23 cellular contexts compared by ENCODE assay signal in the genomic region with DNA sequence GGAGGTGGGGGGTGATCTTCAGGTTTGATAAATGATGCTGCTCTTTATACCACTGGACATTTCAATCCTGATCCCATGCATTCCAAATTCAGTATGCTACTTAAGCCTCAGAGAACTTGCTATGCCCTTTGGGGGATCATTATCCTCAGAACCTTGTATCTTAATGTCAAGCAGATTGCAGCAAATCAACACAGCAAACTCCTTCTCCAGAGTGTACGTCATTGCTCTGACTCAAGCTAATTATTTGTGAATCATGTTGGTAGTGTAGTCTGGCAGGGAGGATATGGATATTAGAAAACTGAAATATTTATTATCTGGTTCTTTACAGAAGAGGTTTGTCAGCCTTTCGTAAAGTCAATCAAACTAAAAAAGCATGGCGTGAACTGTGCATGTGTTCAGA.
"Had no signal": no experiment of that assay in that cellular context is flagged by ENCODE, and none has a peak within 500 bp of the region (broad histone marks: within the 10 kb centered on the region; RNA-seq: fewer than 3 reads in every experiment).

No MANE protein-coding gene starts in this region.

- H3K27me3 ChIP-seq: heart right ventricle, pancreas, right atrium auricular region, spleen, testis, transverse colon had no signal

- ATAC-seq: esophagus mucosa, heart right ventricle, left lobe of liver, pancreas had no signal

- H3K4me3 ChIP-seq: heart right ventricle, pancreas, prostate gland, right atrium auricular region, spleen, testis, transverse colon had no signal

- H3K4me1 ChIP-seq: heart right ventricle, pancreas, prostate gland, right atrium auricular region, spleen, testis, transverse colon had no signal

- DNase-seq: activated CD4-positive, alpha-beta memory T cell treated with anti-CD3 and anti-CD28 coated beads for 36 hours; activated CD4-positive, alpha-beta T cell treated with anti-CD3 and anti-CD28 coated beads, Interleukin-2, amount 10 ng/mL, durations not matched to agents 24 days and 14 days; activated CD8-positive, alpha-beta memory T cell treated with anti-CD3 and anti-CD28 coated beads, Interleukin-2, amount 50 U/mL, for 48 hours; activated gamma-delta T cell; activated naive CD4-positive, alpha-beta T cell treated with anti-CD3 and anti-CD28 coated beads, Interleukin-2, amount 10 ng/mL, durations not matched to agents 7 days and 5 days; activated T-cell treated with anti-CD3 and anti-CD28 coated beads, Interleukin-2, amount 50 U/mL, for 24 hours; amniotic stem cell; central memory CD4-positive, alpha-beta T cell; foreskin melanocyte; heart right ventricle; naive B cell; nephron progenitor cell; nucleus accumbens; pancreas; spleen; stimulated activated naive CD4-positive, alpha-beta T cell; testis; transverse colon had no signal

- H3K27ac ChIP-seq: heart right ventricle, pancreas, prostate gland, right atrium auricular region, spleen, testis, transverse colon, VCaP had no signal

- H3K36me3 ChIP-seq: heart right ventricle, pancreas, prostate gland, right atrium auricular region, spleen, transverse colon had no signal

- H3K9me3 ChIP-seq: pancreas, prostate gland, right atrium auricular region, spleen, testis, transverse colon had no signal
